In genomic region chr15:88541111-88541510, GRCh38 we compare ENCODE assay signal across 7 cellular contexts. TPM values are rescaled to one million over a fixed set of nuclear protein-coding genes. Genes with fewer than 3 reads are reported as not detected.
DNase-seq lines count a peak whose midpoint lies in the region; ATAC-seq, FAIRE-seq and TF ChIP-seq lines count a peak whose summit lies in the region.
"Not testable (repeated sequence)": the region's sequence is repeated elsewhere in the genome, so short reads cannot be mapped to it uniquely, and the experiment has no call there.

No MANE protein-coding gene starts in this region.

- WGBS in H1 (ENCODE audit: extremely low coverage in 1 of 2, insufficient coverage in 1 of 2, insufficient read length in 1 of 2, insufficient replicate concordance in 2 of 2, low coverage in 1 of 2, low lambda C conversion rate in 2 of 2, missing lambda C conversion rate in 1 of 2), 2 experiments: 73% methylated on average over 5 of the region's 9 CpGs; no CpG with 5 or more reads in 1 of the 2 experiments
- WGBS in hepatocyte (ENCODE audit: low lambda C conversion rate, missing lambda C conversion rate): 60% methylated on average over 7 of the region's 9 CpGs
- WGBS in trophoblast cell (ENCODE audit: extremely low coverage, insufficient coverage, insufficient read length): no CpG with 5 or more reads among the region's 9 CpGs

- not testable (repeated sequence) for TF ChIP-seq EP300 in H1 (IDR thresholded peaks at IDR 0.05; ENCODE audit: borderline replicate concordance in 1 of 2, low read depth in 2 of 2, low read length in 2 of 2)

- not testable (repeated sequence) for H3K27me3 ChIP-seq in GM23338 (ENCODE audit: insufficient read depth); HUES48 (ENCODE audit: control insufficient read depth, insufficient read depth, low read length); WERI-Rb-1 (ENCODE audit: insufficient read depth, low read depth, severe bottlenecking); H1 (replicated peaks in 1 of 4; ENCODE audit: control insufficient read depth in 3 of 4, extremely low read depth in 1 of 4, insufficient read depth in 3 of 4, low read length in 3 of 4); hepatocyte; trophoblast cell (ENCODE audit: insufficient read depth, low read length)

- ATAC-seq in GM23338: not testable (repeated sequence)

- POLR2A ChIA-PET in H1 (lab: Charles Lee; ENCODE audit: partially characterized antibody): not testable (repeated sequence)

- H3K4me2 ChIP-seq in GM23338: peak overlapping the region; percentile 43; the same call in 1 of the 2 replicates
- not testable (repeated sequence) for H3K4me2 ChIP-seq in H1 (ENCODE audit: insufficient read depth in 1 of 2, low read depth in 2 of 2, low read length in 2 of 2); hepatocyte; trophoblast cell (ENCODE audit: low read length)

- H3K9ac ChIP-seq in HUES48 (ENCODE audit: low read depth, low read length); H1 (replicated peaks in 1 of 4; ENCODE audit: extremely low read depth in 1 of 4, low read depth in 3 of 4, low read length in 3 of 4); trophoblast cell (ENCODE audit: low read length): not testable (repeated sequence)

- H2BK5ac ChIP-seq in H1 (ENCODE audit: low read depth, low read length) (0 out of 2 replicates have a peak overlapping the region, but pooled peaks have one; percentile 85), trophoblast cell (ENCODE audit: low read depth, low read length, poor library complexity) (peak overlapping the region; percentile 92)

- TF ChIP-seq CTCF in GM23338 (conservative IDR thresholded peaks at IDR 0.05; ENCODE audit: low read depth in 2 of 2); WERI-Rb-1 (IDR thresholded peaks at IDR 0.05; ENCODE audit: low read depth, low read length); H1 (IDR thresholded peaks at IDR 0.05; ENCODE audit: control extremely low read depth in 1 of 3, insufficient read depth in 1 of 3, low read depth in 1 of 3, low read length in 3 of 3); hepatocyte (IDR thresholded peaks at IDR 0.05; ENCODE audit: poor library complexity); mesothelial cell of epicardium (IDR thresholded peaks at IDR 0.05; ENCODE audit: unreplicated experiment): not testable (repeated sequence)

- H2AK5ac ChIP-seq in H1 (ENCODE audit: low read depth, low read length); trophoblast cell (ENCODE audit: low read length): not testable (repeated sequence)

- not testable (repeated sequence) for H3K4me3 ChIP-seq in GM23338; HUES48 (ENCODE audit: low read depth, low read length); WERI-Rb-1 (ENCODE audit: low read depth, low read length); H1 (ENCODE audit: extremely low read depth in 1 of 4, insufficient read depth in 2 of 4, low read depth in 3 of 4, low read length in 4 of 4); hepatocyte; trophoblast cell (ENCODE audit: low read depth, low read length)

- not testable (repeated sequence) for H3K4ac ChIP-seq in H1 (replicated peaks; ENCODE audit: insufficient read length, low read depth, low read length)
- peak overlapping the region; percentile 10 for H3K4ac ChIP-seq in trophoblast cell (ENCODE audit: low read depth, low read length)

- not testable (repeated sequence) for FAIRE-seq in H1 (lab: Jason Lieb, UNC)

- H3K14ac ChIP-seq in H1 (ENCODE audit: insufficient read length): not testable (repeated sequence)
- peak overlapping the region; percentile 77 for H3K14ac ChIP-seq in trophoblast cell (ENCODE audit: low read length)

- not testable (repeated sequence) for H4K5ac ChIP-seq in H1 (ENCODE audit: insufficient read length, low read depth, low read length)

- H3K4me3 Mint-ChIP-seq in GM23338, mesothelial cell of epicardium: not testable (repeated sequence)

- not testable (repeated sequence) for H3K23me2 ChIP-seq in H1 (ENCODE audit: low read depth, low read length)

- not testable (repeated sequence) for H2BK120ac ChIP-seq in H1 (replicated peaks; ENCODE audit: low read depth, low read length)
- peak overlapping the region; percentile 97 for H2BK120ac ChIP-seq in trophoblast cell (ENCODE audit: insufficient read depth, low read length, poor library complexity)

- not testable (repeated sequence) for TF ChIP-seq RAD21 in H1 (IDR thresholded peaks at IDR 0.05 in 1 of 2, conservative IDR thresholded peaks at IDR 0.05 in 1 of 2; ENCODE audit: low read depth in 2 of 2, low read length in 2 of 2)

- not testable (repeated sequence) for H4K91ac ChIP-seq in H1 (replicated peaks; ENCODE audit: insufficient read length, low read length)
- H4K91ac ChIP-seq in trophoblast cell (ENCODE audit: low read depth, low read length): peak overlapping the region; percentile 96

- not testable (repeated sequence) for H3K18ac ChIP-seq in H1 (ENCODE audit: extremely low read depth, low read length)
- H3K18ac ChIP-seq in trophoblast cell (ENCODE audit: low read length): peak overlapping the region; percentile 42

- H3K79me2 ChIP-seq in GM23338 (replicated peaks; ENCODE audit: insufficient read depth); H1 (ENCODE audit: control insufficient read depth in 1 of 2, insufficient read depth in 2 of 2, low read length in 2 of 2); trophoblast cell (ENCODE audit: control insufficient read depth, insufficient read depth, low read length, poor library complexity): not testable (repeated sequence)
- peaks cover 11% of the 10 kb centered on the region for H3K79me2 ChIP-seq in hepatocyte

- H4K20me1 ChIP-seq in GM23338 (replicated peaks; ENCODE audit: insufficient read depth); H1 (replicated peaks in 1 of 2; ENCODE audit: control insufficient read depth in 1 of 2, insufficient read depth in 2 of 2, low read length in 2 of 2); hepatocyte (ENCODE audit: insufficient read depth, poor library complexity, severe bottlenecking): not testable (repeated sequence)

- H3K9me2 ChIP-seq in GM23338 (ENCODE audit: insufficient read depth); hepatocyte (replicated peaks; ENCODE audit: insufficient read depth): not testable (repeated sequence)

- H4K8ac ChIP-seq in H1 (ENCODE audit: extremely low read depth, insufficient read depth, low read length); trophoblast cell (ENCODE audit: low read depth, low read length): not testable (repeated sequence)

- H2AFZ ChIP-seq in GM23338; H1 (ENCODE audit: low read length); hepatocyte; trophoblast cell (ENCODE audit: insufficient read depth, low read length, poor library complexity): not testable (repeated sequence)

- H3K27ac Mint-ChIP-seq in GM23338: not testable (repeated sequence)
- H3K27ac Mint-ChIP-seq in mesothelial cell of epicardium: peak overlapping the region; percentile 17

- not testable (repeated sequence) for H3K27me3 Mint-ChIP-seq in GM23338 (ENCODE audit: insufficient read depth, low read depth, poor library complexity); mesothelial cell of epicardium (ENCODE audit: low read depth)

- H4K12ac ChIP-seq in trophoblast cell (ENCODE audit: low read depth, low read length): not testable (repeated sequence)

- not testable (repeated sequence) for H2BK20ac ChIP-seq in H1 (ENCODE audit: low read length)

- H3K36me3 ChIP-seq in GM23338 (ENCODE audit: insufficient read depth); HUES48 (ENCODE audit: control insufficient read depth, insufficient read depth, low read length); WERI-Rb-1; H1 (ENCODE audit: control insufficient read depth in 2 of 4, insufficient read depth in 4 of 4, low read length in 3 of 4); hepatocyte (replicated peaks; ENCODE audit: insufficient read depth, low read depth); trophoblast cell (ENCODE audit: control insufficient read depth in 1 of 2, insufficient read depth in 2 of 2, low read length in 2 of 2): not testable (repeated sequence)

- H2BK15ac ChIP-seq in H1 (ENCODE audit: low read length): not testable (repeated sequence)

- TF ChIP-seq POLR2A in H1 (IDR thresholded peaks at IDR 0.05; ENCODE audit: control extremely low read depth in 1 of 2, low read depth in 2 of 2, low read length in 2 of 2): not testable (repeated sequence)

- not testable (repeated sequence) for DNase-seq in GM23338 (ENCODE audit: low spot score); WERI-Rb-1; H1 (ENCODE audit: low read depth in 1 of 2, low spot score in 2 of 2); hepatocyte (ENCODE audit: low spot score); mesothelial cell of epicardium (ENCODE audit: low spot score in 2 of 2, unreplicated experiment in 2 of 2); trophoblast cell

- not testable (repeated sequence) for H3F3A ChIP-seq in GM23338 (replicated peaks; ENCODE audit: low read depth)

- not testable (repeated sequence) for H3K36me3 Mint-ChIP-seq in GM23338 (ENCODE audit: low read depth); mesothelial cell of epicardium

- not testable (repeated sequence) for H3K79me1 ChIP-seq in H1 (ENCODE audit: low read depth, low read length)
- peaks cover 48% of the 10 kb centered on the region for H3K79me1 ChIP-seq in trophoblast cell (ENCODE audit: low read length)

- not testable (repeated sequence) for H3K9me3 ChIP-seq in HUES48 (ENCODE audit: control insufficient read depth, insufficient read depth, low read length); WERI-Rb-1 (ENCODE audit: severe bottlenecking); H1 (ENCODE audit: insufficient read depth in 2 of 2, low read depth in 1 of 2, low read length in 1 of 2); hepatocyte (ENCODE audit: low read depth); trophoblast cell (ENCODE audit: insufficient read depth, low read depth, low read length)

- H3K56ac ChIP-seq in H1 (replicated peaks; ENCODE audit: insufficient read length, low read depth, low read length): not testable (repeated sequence)

- H3K9me3 Mint-ChIP-seq in GM23338, mesothelial cell of epicardium: not testable (repeated sequence)

- not testable (repeated sequence) for H2BK12ac ChIP-seq in H1 (ENCODE audit: low read depth, low read length)
- H2BK12ac ChIP-seq in trophoblast cell (ENCODE audit: low read length): peak overlapping the region; percentile 76

- peaks cover 28% of the 10 kb centered on the region for H3K4me1 ChIP-seq in GM23338 (ENCODE audit: insufficient read depth)
- H3K4me1 ChIP-seq in HUES48 (ENCODE audit: control insufficient read depth, insufficient read depth, low read length): peaks cover 42% of the 10 kb centered on the region
- H3K4me1 ChIP-seq in H1 (replicated peaks in 1 of 4; ENCODE audit: control insufficient read depth in 3 of 4, insufficient read depth in 4 of 4, low read length in 3 of 4): not testable (repeated sequence)
- H3K4me1 ChIP-seq in hepatocyte (ENCODE audit: insufficient read depth): peaks cover 32% of the 10 kb centered on the region
- peaks cover 35 to 46% of the 10 kb centered on the region in 2 experiments for H3K4me1 ChIP-seq in trophoblast cell (ENCODE audit: control insufficient read depth in 1 of 2, insufficient read depth in 2 of 2, low read length in 2 of 2)

- H3K4me1 Mint-ChIP-seq in GM23338: peaks cover 28% of the 10 kb centered on the region
- peaks cover 59% of the 10 kb centered on the region for H3K4me1 Mint-ChIP-seq in mesothelial cell of epicardium

- CTCF ChIA-PET in H1 (lab: Charles Lee; ENCODE audit: partially characterized antibody): not testable (repeated sequence)

- H3K23ac ChIP-seq in H1 (ENCODE audit: insufficient read length); trophoblast cell (ENCODE audit: low read length): not testable (repeated sequence)

- H3K27ac ChIP-seq in GM23338 (ENCODE audit: low read depth) (peak overlapping the region; percentile 96), HUES48 (ENCODE audit: low read depth, low read length) (peak overlapping the region; percentile 75), WERI-Rb-1 (peak overlapping the region; percentile 71), hepatocyte (peak overlapping the region; percentile 81), trophoblast cell (ENCODE audit: low read depth, low read length) (peak overlapping the region; percentile 93)
- not testable (repeated sequence) for H3K27ac ChIP-seq in H1 (ENCODE audit: low read depth, low read length)

RNA-seq across cellular contexts. Expression of gene DET1, which starts 5.4 kb away (rescaled TPM):
- total RNA-seq in GM23338 (2014; rRNA removed; shearing (Covaris generic)): 6.6 and 8.6 TPM in 2 replicates
- polyA plus RNA-seq in GM23338 (2016; fragmentation: Nextera tagmentation; extraction: Ambion mirVana) (4.2 and 5.5 TPM in 2 replicates), H1 (2011; rRNA removed) (7.7 and 8.5 TPM in 2 replicates), hepatocyte (4.0 and 6.5 TPM in 2 replicates)
- total RNA-seq in H1 (2021; fragmentation: NEBNext Ultra II Directional; extraction: Animal tissue kit (Norgen Biotek cat#: 25700)): 5.4 and 6.1 TPM in 2 replicates
- 8.6 TPM for polyA plus RNA-seq in H1 (2011; cell fraction: cytosol; rRNA removed)
- polyA plus RNA-seq in H1 (2011; cell fraction: nucleus; rRNA removed): 12.2 TPM
- polyA plus RNA-seq in H1 (2012, experiment 1 of 2): 5.2 to 7.4 TPM (median 6.1 TPM) in 4 replicates
- 3.0 TPM for polyA plus RNA-seq in H1 (2012, experiment 2 of 2)
- 4.3 TPM for polyA plus RNA-seq in H1 (2013, experiment 1 of 2)
- polyA plus RNA-seq in H1 (2013, experiment 2 of 2): 3.5 TPM
- 15.5 and 16.5 TPM in 2 replicates for polyA minus RNA-seq in H1 (2011; rRNA and poly(A)+ RNA removed)
- polyA minus RNA-seq in H1 (2011; cell fraction: cytosol; rRNA and poly(A)+ RNA removed): 5.4 TPM
- 16.3 TPM for polyA minus RNA-seq in H1 (2011; cell fraction: nucleus; rRNA and poly(A)+ RNA removed)
- total RNA-seq in hepatocyte (7.2 and 11.5 TPM in 2 replicates), mesothelial cell of epicardium (13.9 to 14.7 TPM (median 14.4 TPM) in 3 replicates)
- 2.5 and 3.3 TPM in 2 replicates for polyA plus RNA-seq in trophoblast cell (2013)
